2 cellular contexts compared by ENCODE assay signal in genomic region chr1:202654079-202654478, GRCh38.
A peak's percentile ranks its signal among the peaks of the same experiment; 100 is the strongest.
TF ChIP-seq lines count a peak whose summit lies in the region.

No MANE protein-coding gene starts in this region.

TF ChIP-seq in A549, 52 proteins besides CTCF, POLR2A, EP300 and RAD21:
- TF ChIP-seq USF2 (IDR thresholded peaks at IDR 0.05) (peak; percentile 40; the same call in 1 of the 2 replicates), KDM5A (IDR thresholded peaks at IDR 0.05) (no peak)

TF ChIP-seq in K562, 482 proteins besides CTCF, POLR2A, EP300 and RAD21 (continued from another document):
- TF ChIP-seq FOXP4 (CRISPR knock-in tag; IDR thresholded peaks at IDR 0.05; ENCODE audit: borderline replicate concordance) (no peak), ZNF133 (CRISPR knock-in tag; IDR thresholded peaks at IDR 0.05) (no peak), NR4A1 (CRISPR knock-in tag; IDR thresholded peaks at IDR 0.05) (no peak), NR4A1 (tag; IDR thresholded peaks at IDR 0.05) (no peak), ATF6 (CRISPR knock-in tag; IDR thresholded peaks at IDR 0.05) (no peak), SRSF3 (IDR thresholded peaks at IDR 0.05; ENCODE audit: insufficient read depth, low read length) (no peak), SIX5 (IDR thresholded peaks at IDR 0.05; ENCODE audit: borderline replicate concordance in 1 of 2, insufficient read depth in 1 of 2, low read depth in 1 of 2, low read length in 2 of 2) (no peak), DMBX1 (CRISPR knock-in tag; IDR thresholded peaks at IDR 0.05; ENCODE audit: borderline replicate concordance) (no peak), ZBTB33 (CRISPR knock-in tag; IDR thresholded peaks at IDR 0.05) (no peak), BCOR (IDR thresholded peaks at IDR 0.05) (no peak), CBFA2T2 (conservative IDR thresholded peaks at IDR 0.05) (peak; percentile 25), JUN (IDR thresholded peaks at IDR 0.05; ENCODE audit: borderline replicate concordance, low read depth, low read length) (no peak), JUN (CRISPR knock-in tag; IDR thresholded peaks at IDR 0.05; ENCODE audit: borderline replicate concordance) (no peak), PHF21A (IDR thresholded peaks at IDR 0.05; ENCODE audit: borderline replicate concordance, low read depth) (no peak), NFYB (IDR thresholded peaks at IDR 0.05; ENCODE audit: extremely low read depth, insufficient read length) (no peak), TFE3 (CRISPR knock-in tag; IDR thresholded peaks at IDR 0.05) (peak; percentile 90), PATZ1 (CRISPR knock-in tag; IDR thresholded peaks at IDR 0.05; ENCODE audit: borderline replicate concordance) (no peak), KAT8 (IDR thresholded peaks at IDR 0.05; ENCODE audit: low read depth) (no peak), TEAD1 (CRISPR knock-in tag; IDR thresholded peaks at IDR 0.05) (no peak), USF2 (CRISPR knock-in tag; IDR thresholded peaks at IDR 0.05) (peak; percentile 22; the same call in 1 of the 2 replicates), RFX7 (CRISPR knock-in tag; IDR thresholded peaks at IDR 0.05) (no peak), WHSC1 (IDR thresholded peaks at IDR 0.05; ENCODE audit: low read length) (no peak), NELFE (IDR thresholded peaks at IDR 0.05; ENCODE audit: insufficient read depth, insufficient read length) (no peak), STAG1 (CRISPR knock-in tag; IDR thresholded peaks at IDR 0.05; ENCODE audit: borderline replicate concordance) (no peak), ID3 (CRISPR knock-in tag; IDR thresholded peaks at IDR 0.05) (no peak), ID3 (tag; IDR thresholded peaks at IDR 0.05) (no peak), ZNF232 (CRISPR knock-in tag; IDR thresholded peaks at IDR 0.05) (no peak), NR1H2 (CRISPR knock-in tag; IDR thresholded peaks at IDR 0.05) (no peak), L3MBTL2 (IDR thresholded peaks at IDR 0.05) (no peak), JUNB (CRISPR knock-in tag; conservative IDR thresholded peaks at IDR 0.05) (no peak)
